9 cellular contexts compared by ENCODE assay signal in genomic region chr7:30433082-30433481, GRCh38. TPM values are rescaled to one million over a fixed set of nuclear protein-coding genes. Genes with fewer than 3 reads are reported as not detected.
A peak's percentile ranks its signal among the peaks of the same experiment; 100 is the strongest.
DNase-seq lines count a peak whose midpoint lies in the region; ATAC-seq and TF ChIP-seq lines count a peak whose summit lies in the region.
"Had no signal": no experiment of that assay in that cellular context is flagged by ENCODE, and none has a peak within 500 bp of the region (broad histone marks: within the 10 kb centered on the region; RNA-seq: fewer than 3 reads in every experiment).

No MANE protein-coding gene starts in this region.

- no peaks in the 10 kb centered on the region for H3K9me3 Mint-ChIP-seq in activated T-helper 1 cell treated with anti-CD3 and anti-CD28 coated beads, Interleukin-12 subunit alpha, Interleukin-12 subunit beta, Interleukin-2, Interleukin-4 antibody, amounts not matched to agents 30 ng/mL and 10 ng/mL and 1 ng/mL, durations not matched to agents 14 hours and 24 hours and 36 hours

- H3K27ac ChIP-seq in right lobe of liver = peak overlapping the region in 1 of 3 donors; percentile 55
- H3K27ac ChIP-seq in tibial artery = peak overlapping the region; percentile 67 to 70

- H3K9me3 ChIP-seq in right lobe of liver = no peaks in the 10 kb centered on the region
- H3K9me3 ChIP-seq in tibial artery = no peaks in the 10 kb centered on the region

- 8% methylated on average over 3 of the region's 3 CpGs for WGBS in right lobe of liver (ENCODE audit: insufficient coverage, low coverage, low lambda C conversion rate, missing lambda C conversion rate)

- H3K36me3 ChIP-seq in right lobe of liver = peaks cover 0 to 3% (median 0%) of the 10 kb centered on the region in 4 donors
- H3K36me3 ChIP-seq in tibial artery = peaks cover 10 to 57% (median 45%) of the 10 kb centered on the region in 3 donors

- H3K4me3 Mint-ChIP-seq in activated T-helper 1 cell treated with anti-CD3 and anti-CD28 coated beads, Interleukin-12 subunit alpha, Interleukin-12 subunit beta, Interleukin-2, Interleukin-4 antibody, amounts not matched to agents 30 ng/mL and 10 ng/mL and 1 ng/mL, durations not matched to agents 14 hours and 24 hours and 36 hours = no peak overlapping the region

- TF ChIP-seq CTCF in cardiac fibroblast (IDR thresholded peaks at IDR 0.05; ENCODE audit: low read depth, low read length) (no peak), right lobe of liver (IDR thresholded peaks at IDR 0.05) (no peak), tibial artery (IDR thresholded peaks at IDR 0.05) (no peak)

- peaks cover 21% of the 10 kb centered on the region for H3K36me3 Mint-ChIP-seq in activated T-helper 1 cell treated with anti-CD3 and anti-CD28 coated beads, Interleukin-12 subunit alpha, Interleukin-12 subunit beta, Interleukin-2, Interleukin-4 antibody, amounts not matched to agents 30 ng/mL and 10 ng/mL and 1 ng/mL, durations not matched to agents 14 hours and 24 hours and 36 hours (ENCODE audit: low read depth)

- TF ChIP-seq POLR2A in right lobe of liver (IDR thresholded peaks at IDR 0.05) = no peak

- DNase-seq in Kasumi-1 (lab: John Stamatoyannopoulos, UW) (peak; percentile 90 to 93), cardiac fibroblast (ENCODE audit: low read depth in 2 of 2) (peak; percentile 66 to 94), right lobe of liver (peak in 2 of 3 donors; percentile 72 to 73), tibial artery (peak; percentile 76 to 88), UCSD-AML1 (lab: John Stamatoyannopoulos, UW; ENCODE audit: unreplicated experiment) (no peak)
- DNase-seq in activated T-helper 1 cell treated with anti-CD3 and anti-CD28 coated beads, Interleukin-12 subunit alpha, Interleukin-12 subunit beta, Interleukin-2, Interleukin-4 antibody, amounts not matched to agents 30 ng/mL and 10 ng/mL and 1 ng/mL, durations not matched to agents 14 hours and 24 hours and 36 hours (ENCODE audit: low spot score) = no peak
- no peak for DNase-seq in activated T-cell treated with anti-CD3 and anti-CD28 coated beads, Interleukin-2, amount 50 U/mL, for 1 hour
- DNase-seq: stimulated activated CD4-positive, alpha-beta T cell treated with anti-CD3 and anti-CD28 coated beads, Interleukin-4, amount 100 ng/mL, for 24 hours had no signal

- H3K27me3 Mint-ChIP-seq in activated T-helper 1 cell treated with anti-CD3 and anti-CD28 coated beads, Interleukin-12 subunit alpha, Interleukin-12 subunit beta, Interleukin-2, Interleukin-4 antibody, amounts not matched to agents 30 ng/mL and 10 ng/mL and 1 ng/mL, durations not matched to agents 14 hours and 24 hours and 36 hours (ENCODE audit: insufficient read depth) = no peaks in the 10 kb centered on the region

- H3K4me1 Mint-ChIP-seq in activated T-helper 1 cell treated with anti-CD3 and anti-CD28 coated beads, Interleukin-12 subunit alpha, Interleukin-12 subunit beta, Interleukin-2, Interleukin-4 antibody, amounts not matched to agents 30 ng/mL and 10 ng/mL and 1 ng/mL, durations not matched to agents 14 hours and 24 hours and 36 hours (ENCODE audit: low read depth) = no peaks in the 10 kb centered on the region

- peak; percentile 74 to 87 (median 84) for ATAC-seq in right lobe of liver
- ATAC-seq: K562 had no signal

- peaks cover 0 to 40% (median 14%) of the 10 kb centered on the region in 4 donors for H3K4me1 ChIP-seq in right lobe of liver
- H3K4me1 ChIP-seq in tibial artery = peaks cover 0 to 40% (median 27%) of the 10 kb centered on the region in 4 donors

- no peaks in the 10 kb centered on the region for H3K27me3 ChIP-seq in right lobe of liver
- H3K27me3 ChIP-seq in tibial artery = no peaks in the 10 kb centered on the region

- H3K27ac Mint-ChIP-seq in activated T-helper 1 cell treated with anti-CD3 and anti-CD28 coated beads, Interleukin-12 subunit alpha, Interleukin-12 subunit beta, Interleukin-2, Interleukin-4 antibody, amounts not matched to agents 30 ng/mL and 10 ng/mL and 1 ng/mL, durations not matched to agents 14 hours and 24 hours and 36 hours = no peak overlapping the region

- intact Hi-C loops in right lobe of liver (cut with DNase I) (no loop called here), tibial artery (cut with DNase I; ENCODE audit: low total_unique reads) (no loop called here)
- intact Hi-C loops in activated T-helper 1 cell treated with anti-CD3 and anti-CD28 coated beads, Interleukin-12 subunit alpha, Interleukin-12 subunit beta, Interleukin-2, Interleukin-4 antibody, amounts not matched to agents 30 ng/mL and 10 ng/mL and 1 ng/mL, durations not matched to agents 14 hours and 24 hours and 36 hours (cut with micrococcal nuclease) = no loop called here

- H3K4me3 ChIP-seq in cardiac fibroblast (replicated peaks in 1 of 2; ENCODE audit: low read depth in 2 of 2, low read length in 2 of 2) (no peak overlapping the region), right lobe of liver (no peak overlapping the region), tibial artery (no peak overlapping the region)
- H3K4me3 ChIP-seq: K562 had no signal

RNA-seq across cellular contexts. Expression of gene NOD1, which starts 45.5 kb away (rescaled TPM):
- total RNA-seq in right lobe of liver = 1 to 10 TPM; 1.7 to 5.3 (median 2.7) TPM
- total RNA-seq in activated T-helper 1 cell treated with anti-CD3 and anti-CD28 coated beads, Interleukin-12 subunit alpha, Interleukin-12 subunit beta, Interleukin-2, Interleukin-4 antibody, amounts not matched to agents 30 ng/mL and 10 ng/mL and 1 ng/mL, durations not matched to agents 14 hours and 24 hours and 36 hours = 9.1 and 13.1 TPM in 2 replicates

Comparison
In these comparisons a context has a peak if more than half of its experiments do, and no peak if none do; other contexts are left out.
1. DNase-seq: peak in Kasumi-1 (2 of 2), cardiac fibroblast (2 of 2), right lobe of liver (2 of 3) and tibial artery (2 of 2); none in activated T-helper 1 cell treated with anti-CD3 and anti-CD28 coated beads, Interleukin-12 subunit alpha, Interleukin-12 subunit beta, Interleukin-2, Interleukin-4 antibody, amounts not matched to agents 30 ng/mL and 10 ng/mL and 1 ng/mL, durations not matched to agents 14 hours and 24 hours and 36 hours (single experiment), UCSD-AML1 (single experiment) and activated T-cell treated with anti-CD3 and anti-CD28 coated beads, Interleukin-2, amount 50 U/mL, for 1 hour (single experiment).